1 cellular context compared by ENCODE assay signal in the genomic region with DNA sequence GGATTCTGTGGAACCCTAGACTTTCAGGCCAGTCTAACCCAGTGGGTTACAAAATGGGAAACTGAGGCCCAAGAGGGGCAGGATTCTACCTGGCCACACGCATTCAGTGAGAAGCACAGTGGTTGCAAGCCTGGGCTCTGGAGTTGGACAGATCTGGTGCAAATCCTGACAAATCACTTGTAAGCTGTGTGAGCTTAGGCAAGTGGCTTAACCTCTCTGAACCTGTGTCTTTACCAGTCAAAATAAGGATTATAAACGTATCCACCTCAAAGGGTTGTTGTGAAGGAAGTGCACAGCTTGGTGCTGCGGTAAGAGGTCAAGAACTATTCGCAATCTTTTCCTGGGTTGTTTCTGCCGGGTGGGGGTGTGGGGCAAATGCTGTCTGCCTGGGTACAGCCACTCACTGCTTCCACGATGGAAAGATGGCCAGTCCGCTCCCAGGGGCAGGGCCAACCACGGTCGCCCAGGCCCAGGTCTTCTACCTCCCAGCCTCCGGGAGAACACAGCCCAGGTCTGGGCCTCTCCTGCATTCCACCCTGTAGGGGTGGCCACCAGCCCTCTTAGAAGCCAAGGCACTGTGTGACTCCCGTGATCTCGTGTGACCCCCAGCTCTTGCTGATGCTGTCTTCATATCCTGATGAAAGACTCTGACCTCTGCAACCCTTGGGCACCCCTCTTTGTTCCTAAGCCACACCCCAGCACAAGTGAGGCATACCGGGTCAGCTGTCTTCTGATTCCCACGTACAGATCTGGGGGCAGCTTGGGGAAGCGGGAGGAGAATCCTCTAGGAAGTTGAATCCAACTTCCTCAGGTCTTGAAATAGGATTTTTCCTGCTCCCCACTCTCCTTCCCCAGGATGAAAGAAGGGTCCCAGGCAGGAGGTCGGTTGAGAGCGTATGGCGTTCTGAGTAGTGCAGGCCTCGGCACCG.
TF ChIP-seq lines count a peak whose summit lies in the region.

No MANE protein-coding gene starts in this region.

TF ChIP-seq in GM23338, 12 proteins besides CTCF, POLR2A, EP300 and RAD21:
- TF ChIP-seq, protein P1, sequence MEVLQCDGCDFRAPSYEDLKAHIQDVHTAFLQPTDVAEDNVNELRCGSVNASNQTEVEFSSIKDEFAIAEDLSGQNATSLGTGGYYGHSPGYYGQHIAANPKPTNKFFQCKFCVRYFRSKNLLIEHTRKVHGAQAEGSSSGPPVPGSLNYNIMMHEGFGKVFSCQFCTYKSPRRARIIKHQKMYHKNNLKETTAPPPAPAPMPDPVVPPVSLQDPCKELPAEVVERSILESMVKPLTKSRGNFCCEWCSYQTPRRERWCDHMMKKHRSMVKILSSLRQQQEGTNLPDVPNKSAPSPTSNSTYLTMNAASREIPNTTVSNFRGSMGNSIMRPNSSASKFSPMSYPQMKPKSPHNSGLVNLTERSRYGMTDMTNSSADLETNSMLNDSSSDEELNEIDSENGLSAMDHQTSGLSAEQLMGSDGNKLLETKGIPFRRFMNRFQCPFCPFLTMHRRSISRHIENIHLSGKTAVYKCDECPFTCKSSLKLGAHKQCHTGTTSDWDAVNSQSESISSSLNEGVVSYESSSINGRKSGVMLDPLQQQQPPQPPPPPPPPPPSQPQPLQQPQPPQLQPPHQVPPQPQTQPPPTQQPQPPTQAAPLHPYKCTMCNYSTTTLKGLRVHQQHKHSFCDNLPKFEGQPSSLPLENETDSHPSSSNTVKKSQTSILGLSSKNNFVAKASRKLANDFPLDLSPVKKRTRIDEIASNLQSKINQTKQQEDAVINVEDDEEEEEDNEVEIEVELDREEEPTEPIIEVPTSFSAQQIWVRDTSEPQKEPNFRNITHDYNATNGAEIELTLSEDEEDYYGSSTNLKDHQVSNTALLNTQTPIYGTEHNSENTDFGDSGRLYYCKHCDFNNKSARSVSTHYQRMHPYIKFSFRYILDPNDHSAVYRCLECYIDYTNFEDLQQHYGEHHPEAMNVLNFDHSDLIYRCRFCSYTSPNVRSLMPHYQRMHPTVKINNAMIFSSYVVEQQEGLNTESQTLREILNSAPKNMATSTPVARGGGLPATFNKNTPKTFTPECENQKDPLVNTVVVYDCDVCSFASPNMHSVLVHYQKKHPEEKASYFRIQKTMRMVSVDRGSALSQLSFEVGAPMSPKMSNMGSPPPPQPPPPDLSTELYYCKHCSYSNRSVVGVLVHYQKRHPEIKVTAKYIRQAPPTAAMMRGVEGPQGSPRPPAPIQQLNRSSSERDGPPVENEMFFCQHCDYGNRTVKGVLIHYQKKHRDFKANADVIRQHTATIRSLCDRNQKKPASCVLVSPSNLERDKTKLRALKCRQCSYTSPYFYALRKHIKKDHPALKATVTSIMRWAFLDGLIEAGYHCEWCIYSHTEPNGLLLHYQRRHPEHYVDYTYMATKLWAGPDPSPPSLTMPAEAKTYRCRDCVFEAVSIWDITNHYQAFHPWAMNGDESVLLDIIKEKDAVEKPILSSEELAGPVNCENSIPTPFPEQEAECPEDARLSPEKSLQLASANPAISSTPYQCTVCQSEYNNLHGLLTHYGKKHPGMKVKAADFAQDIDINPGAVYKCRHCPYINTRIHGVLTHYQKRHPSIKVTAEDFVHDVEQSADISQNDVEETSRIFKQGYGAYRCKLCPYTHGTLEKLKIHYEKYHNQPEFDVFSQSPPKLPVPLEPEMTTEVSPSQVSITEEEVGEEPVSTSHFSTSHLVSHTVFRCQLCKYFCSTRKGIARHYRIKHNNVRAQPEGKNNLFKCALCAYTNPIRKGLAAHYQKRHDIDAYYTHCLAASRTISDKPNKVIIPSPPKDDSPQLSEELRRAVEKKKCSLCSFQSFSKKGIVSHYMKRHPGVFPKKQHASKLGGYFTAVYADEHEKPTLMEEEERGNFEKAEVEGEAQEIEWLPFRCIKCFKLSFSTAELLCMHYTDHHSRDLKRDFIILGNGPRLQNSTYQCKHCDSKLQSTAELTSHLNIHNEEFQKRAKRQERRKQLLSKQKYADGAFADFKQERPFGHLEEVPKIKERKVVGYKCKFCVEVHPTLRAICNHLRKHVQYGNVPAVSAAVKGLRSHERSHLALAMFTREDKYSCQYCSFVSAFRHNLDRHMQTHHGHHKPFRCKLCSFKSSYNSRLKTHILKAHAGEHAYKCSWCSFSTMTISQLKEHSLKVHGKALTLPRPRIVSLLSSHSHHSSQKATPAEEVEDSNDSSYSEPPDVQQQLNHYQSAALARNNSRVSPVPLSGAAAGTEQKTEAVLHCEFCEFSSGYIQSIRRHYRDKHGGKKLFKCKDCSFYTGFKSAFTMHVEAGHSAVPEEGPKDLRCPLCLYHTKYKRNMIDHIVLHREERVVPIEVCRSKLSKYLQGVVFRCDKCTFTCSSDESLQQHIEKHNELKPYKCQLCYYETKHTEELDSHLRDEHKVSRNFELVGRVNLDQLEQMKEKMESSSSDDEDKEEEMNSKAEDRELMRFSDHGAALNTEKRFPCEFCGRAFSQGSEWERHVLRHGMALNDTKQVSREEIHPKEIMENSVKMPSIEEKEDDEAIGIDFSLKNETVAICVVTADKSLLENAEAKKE (CRISPR knock-in tag; IDR thresholded peaks at IDR 0.05), result no peak
- no peak for TF ChIP-seq EZH2phosphoT487 (IDR thresholded peaks at IDR 0.05; ENCODE audit: unreplicated experiment)
- no peak for TF ChIP-seq EZH2 (IDR thresholded peaks at IDR 0.05; ENCODE audit: low read depth, unreplicated experiment)
- no peak for TF ChIP-seq NANOG (IDR thresholded peaks at IDR 0.05; ENCODE audit: borderline replicate concordance)
- no peak for TF ChIP-seq POLR2AphosphoS5 (IDR thresholded peaks at IDR 0.05; ENCODE audit: low read depth)
- no peak for TF ChIP-seq ZNF331 (CRISPR knock-in tag; IDR thresholded peaks at IDR 0.05; ENCODE audit: low read depth)
